In genomic region chr6:33430334-33430733, GRCh38 we compare ENCODE assay signal across 1 cellular context.
TF ChIP-seq lines count a peak whose summit lies in the region.

No MANE protein-coding gene starts in this region.

TF ChIP-seq in liver, 16 proteins besides CTCF, POLR2A, EP300 and RAD21 (continued from another document):
- TF ChIP-seq MAX (IDR thresholded peaks at IDR 0.05) (no peak), REST (IDR thresholded peaks at IDR 0.05) (no peak), HNF4G (IDR thresholded peaks at IDR 0.05) (peak; percentile 45), NR2F2 (IDR thresholded peaks at IDR 0.05) (no peak), JUND (IDR thresholded peaks at IDR 0.05) (peak in 1 of 2 donors; percentile 34)
